Comparison of ENCODE assay signal across 20 cellular contexts in the genomic region with DNA sequence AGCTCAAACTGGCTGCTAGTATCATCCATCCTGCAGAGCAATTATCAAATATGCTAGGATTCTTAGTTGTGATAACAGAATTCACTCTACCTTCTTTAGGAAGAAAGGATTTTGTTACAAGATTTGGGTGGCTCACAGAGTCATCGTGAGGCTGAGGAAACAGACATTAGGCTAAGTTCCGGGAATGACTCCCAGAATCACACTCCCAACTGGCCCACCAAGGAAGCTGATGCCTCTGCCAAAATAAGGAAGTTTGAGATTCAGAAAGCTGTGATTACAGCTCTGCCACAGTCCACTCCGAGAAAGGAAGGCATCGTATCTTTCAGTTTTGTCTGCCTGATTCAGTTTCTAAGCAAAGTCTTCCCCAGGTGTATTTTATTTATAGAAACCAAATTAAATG. TPM values are rescaled to one million over a fixed set of nuclear protein-coding genes. Genes with fewer than 3 reads are reported as not detected.
DNase-seq lines count a peak whose midpoint lies in the region; TF ChIP-seq lines count a peak whose summit lies in the region.
"Had no signal": no experiment of that assay in that cellular context is flagged by ENCODE, and none has a peak within 500 bp of the region (broad histone marks: within the 10 kb centered on the region; RNA-seq: fewer than 3 reads in every experiment).

No MANE protein-coding gene starts in this region.

- H2AFZ ChIP-seq in ACC112 (ENCODE audit: low read length, unreplicated experiment), result peak overlapping the region; percentile 90

- 7 to 13% (median 8%) methylated on average over 4 of the region's 4 CpGs for WGBS in ovary, 3 donors
- 69 to 80% methylated on average over 4 of the region's 4 CpGs for WGBS in thyroid gland, 2 donors

- H3K36me3 ChIP-seq in ACC112 (ENCODE audit: insufficient read depth, low read length) (no peaks in the 10 kb centered on the region), MG63 (no peaks in the 10 kb centered on the region), ovary (no peaks in the 10 kb centered on the region), thyroid gland (no peaks in the 10 kb centered on the region)
- H3K36me3 ChIP-seq: neutrophil had no signal

- H3K79me2 ChIP-seq in ACC112 (ENCODE audit: control insufficient read depth, insufficient read depth, low read length, unreplicated experiment), result no peaks in the 10 kb centered on the region

- TF ChIP-seq POLR2A in ovary (IDR thresholded peaks at IDR 0.05) (no peak), thyroid gland (IDR thresholded peaks at IDR 0.05) (no peak)

- peak overlapping the region; percentile 51 for H3K4me3 ChIP-seq in ACC112 (ENCODE audit: low read depth, low read length)
- no peak overlapping the region for H3K4me3 ChIP-seq in MG63
- no peak overlapping the region for H3K4me3 ChIP-seq in ovary
- no peak overlapping the region for H3K4me3 ChIP-seq in thyroid gland (replicated peaks in 1 of 3)
- H3K4me3 ChIP-seq: GM12878 had no signal

- H3K9me3 ChIP-seq in MG63 (no peaks in the 10 kb centered on the region), ovary (no peaks in the 10 kb centered on the region), thyroid gland (no peaks in the 10 kb centered on the region)
- H3K9me3 ChIP-seq: neutrophil had no signal

- H3K27me3 ChIP-seq in ACC112 (ENCODE audit: insufficient read depth, low read length) (no peaks in the 10 kb centered on the region), MG63 (no peaks in the 10 kb centered on the region), ovary (no peaks in the 10 kb centered on the region), thyroid gland (no peaks in the 10 kb centered on the region)
- H3K27me3 ChIP-seq: neutrophil had no signal

- CTCF ChIA-PET in RWPE1 (lab: Yijun Ruan, JAX), result interaction anchor here (0.6 kb wide), 1 partner anchor 548 kb away, joined by 4 read pairs; no protein-coding TSS in a partner anchor

- TF ChIP-seq EP300 in ovary (IDR thresholded peaks at IDR 0.05), result no peak

- DNase-seq in MG63, result peak; percentile 44
- DNase-seq in fibroblast of peridontal ligament (ENCODE audit: extremely low read depth), result peak; percentile 67
- DNase-seq in ovary, result peak in 4 of 5 donors; percentile 23 to 40 (median 32)
- DNase-seq in germinal center (ENCODE audit: low spot score), result no peak
- no peak for DNase-seq in NCI-H1105 treated with DMSO at 0.1 percent for 48 hours (lab: John Stamatoyannopoulos, UW)
- DNase-seq in RWPE1 (ENCODE audit: low spot score), result no peak
- DNase-seq in thyroid gland, result no peak
- DNase-seq: ACHN; activated CD4-positive, alpha-beta T cell treated with anti-CD3 and anti-CD28 coated beads for 4 hours; activated CD8-positive, alpha-beta memory T cell treated with anti-CD3 and anti-CD28 coated beads, Interleukin-2, amount 50 U/mL, for 4 hours; activated naive CD4-positive, alpha-beta T cell treated with Interleukin-2 at 50 U/mL for 16 hours; CD8-positive, alpha-beta memory T cell; cortex of kidney; mammary epithelial cell; NCI-H1694; NCI-H446 treated with DMSO at 0.1 percent for 48 hours; small intestine had no signal

- H3K27ac ChIP-seq in ACC112 (ENCODE audit: low read depth, low read length), result no peak overlapping the region
- H3K27ac ChIP-seq in ovary, result no peak overlapping the region
- no peak overlapping the region for H3K27ac ChIP-seq in RWPE1
- H3K27ac ChIP-seq in thyroid gland, result no peak overlapping the region
- H3K27ac ChIP-seq: neutrophil had no signal

- TF ChIP-seq CTCF in ovary (IDR thresholded peaks at IDR 0.05), result no peak
- TF ChIP-seq CTCF in RWPE1 (conservative IDR thresholded peaks at IDR 0.05; ENCODE audit: low read depth), result no peak
- no peak for TF ChIP-seq CTCF in thyroid gland (IDR thresholded peaks at IDR 0.05)

- POLR2A ChIA-PET in RWPE1 (lab: Yijun Ruan, JAX; ENCODE audit: low non-redundant PET), result no interaction called here

- intact Hi-C loops in ovary (cut with DNase I) (no loop called here), thyroid gland (cut with DNase I) (no loop called here)

- peaks cover 31% of the 10 kb centered on the region for H3K4me1 ChIP-seq in ACC112 (ENCODE audit: control insufficient read depth, insufficient read depth, low read length, unreplicated experiment)
- H3K4me1 ChIP-seq in ovary (ENCODE audit: insufficient read depth), result peaks cover 6% of the 10 kb centered on the region
- H3K4me1 ChIP-seq in thyroid gland, result no peaks in the 10 kb centered on the region

RNA-seq across cellular contexts. Expression of a gene that starts 50.6 kb away (rescaled TPM):
- total RNA-seq in MG63 (2014; rRNA removed; shearing (Covaris generic); ENCODE audit: low replicate concordance), result 21.5 and 24.4 TPM in 2 replicates
- total RNA-seq in ovary (10 to 100 TPM; 25.3 to 43.8 (median 36.8) TPM), thyroid gland (10 to 100 TPM; 32.1 to 49.4 (median 39.5) TPM)
- polyA plus RNA-seq in ovary, result 10 to 100 TPM; 14.7 to 36.8 TPM

Comparison
In these comparisons a context has a peak if more than half of its experiments do, and no peak if none do; other contexts are left out.
1. DNase-seq: peak in MG63 (single experiment), fibroblast of peridontal ligament (single experiment) and ovary (4 of 5); none in germinal center (single experiment), NCI-H1105 treated with DMSO at 0.1 percent for 48 hours (single experiment), RWPE1 (single experiment) and thyroid gland (0 of 2).